In the genomic region with DNA sequence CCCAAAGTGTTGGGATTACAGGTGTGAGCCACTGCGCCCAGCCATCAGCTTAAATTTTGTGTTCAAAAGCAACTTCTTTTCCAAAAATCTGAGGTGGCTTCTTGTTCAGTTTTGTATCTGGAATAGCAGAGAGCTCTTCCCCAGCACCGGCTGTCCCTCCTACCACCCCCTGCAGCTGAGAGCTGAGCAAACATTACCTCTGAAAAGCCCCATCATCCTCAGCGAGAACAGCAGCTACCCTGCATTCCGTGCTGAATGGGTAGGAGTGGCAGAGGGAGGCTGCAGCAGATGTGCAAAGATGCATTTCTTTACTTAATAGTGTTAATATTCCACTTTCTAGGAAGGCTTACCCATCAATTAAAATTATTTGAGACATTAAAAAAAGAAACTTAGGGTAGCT, we compare ENCODE assay signal across 13 cellular contexts. TPM values are rescaled to one million over a fixed set of nuclear protein-coding genes. Genes with fewer than 3 reads are reported as not detected.
DNase-seq lines count a peak whose midpoint lies in the region; ATAC-seq and TF ChIP-seq lines count a peak whose summit lies in the region.
"Had no signal": no experiment of that assay in that cellular context is flagged by ENCODE, and none has a peak within 500 bp of the region (broad histone marks: within the 10 kb centered on the region; RNA-seq: fewer than 3 reads in every experiment).

No MANE protein-coding gene starts in this region.

- TF ChIP-seq EP300 in sigmoid colon (IDR thresholded peaks at IDR 0.05) = no peak

- H3K4me2 ChIP-seq in BLaER1 treated with 17β-estradiol and CSF1 and Interleukin-3, amounts not matched to agents 10 nM and 100 nM = peak overlapping the region in 9 of 11 experiments; percentile 3 to 58 (median 22); a peak in 12 of 22 replicates

- in situ Hi-C loops in HAP-1 (cut with MboI; ENCODE audit: low sequenced_read_pairs) = no loop called here

- WGBS in sigmoid colon, 2 donors = 65 to 83% methylated on average over 4 of the region's 4 CpGs

- H3K27me3 Mint-ChIP-seq in effector memory CD8-positive, alpha-beta T cell = no peaks in the 10 kb centered on the region
- H3K27me3 Mint-ChIP-seq: brain had no signal

- peaks cover 61 to 71% of the 10 kb centered on the region in 2 donors for H3K4me1 Mint-ChIP-seq in effector memory CD8-positive, alpha-beta T cell (ENCODE audit: low read depth in 2 of 2)

- H3K27ac Mint-ChIP-seq in effector memory CD8-positive, alpha-beta T cell = peak overlapping the region; percentile 84 to 89

- H3K36me3 Mint-ChIP-seq in effector memory CD8-positive, alpha-beta T cell (ENCODE audit: insufficient read depth) = peaks cover 55% of the 10 kb centered on the region

- 0 out of 22 replicates have a peak overlapping the region, but pooled peaks of 1 of the 11 experiments have one; percentile 44 for H3K27ac ChIP-seq in BLaER1 treated with 17β-estradiol and CSF1 and Interleukin-3, amounts not matched to agents 10 nM and 100 nM
- no peak overlapping the region for H3K27ac ChIP-seq in sigmoid colon

- H3K9ac ChIP-seq in BLaER1 treated with 17β-estradiol and CSF1 and Interleukin-3, amounts not matched to agents 10 nM and 100 nM = no peak overlapping the region

- no peak overlapping the region for H3K4me3 ChIP-seq in BLaER1 treated with 17β-estradiol and CSF1 and Interleukin-3, amounts not matched to agents 10 nM and 100 nM
- H3K4me3 ChIP-seq in HAP-1 (no peak overlapping the region), sigmoid colon (no peak overlapping the region)

- no peaks in the 10 kb centered on the region for H3K9me3 Mint-ChIP-seq in effector memory CD8-positive, alpha-beta T cell
- H3K9me3 Mint-ChIP-seq: brain had no signal

- TF ChIP-seq CTCF in sigmoid colon (IDR thresholded peaks at IDR 0.05) = no peak

- H3K4me1 ChIP-seq in BLaER1 treated with 17β-estradiol and CSF1 and Interleukin-3, amounts not matched to agents 10 nM and 100 nM = peaks cover 72 to 90% (median 77%) of the 10 kb centered on the region in 10 experiments
- peaks cover 3% of the 10 kb centered on the region; the same call in 1 of the 2 replicates for H3K4me1 ChIP-seq in HAP-1
- no peaks in the 10 kb centered on the region for H3K4me1 ChIP-seq in sigmoid colon

- no peaks in the 10 kb centered on the region for H3K9me3 ChIP-seq in BLaER1 treated with 17β-estradiol and CSF1 and Interleukin-3, amounts not matched to agents 10 nM and 100 nM (replicated peaks in 1 of 11)
- H3K9me3 ChIP-seq in HAP-1 = no peaks in the 10 kb centered on the region
- no peaks in the 10 kb centered on the region for H3K9me3 ChIP-seq in sigmoid colon

- intact Hi-C loops in sigmoid colon (cut with DNase I) = no loop called here

- TF ChIP-seq POLR2A in sigmoid colon (IDR thresholded peaks at IDR 0.05) = no peak

- peaks cover 20 to 57% (median 31%) of the 10 kb centered on the region in 11 experiments; a peak in 19 of 22 replicates for H3K36me3 ChIP-seq in BLaER1 treated with 17β-estradiol and CSF1 and Interleukin-3, amounts not matched to agents 10 nM and 100 nM
- H3K36me3 ChIP-seq in HAP-1 (replicated peaks) = no peaks in the 10 kb centered on the region
- H3K36me3 ChIP-seq in sigmoid colon = peaks cover 0 to 19% (median 7%) of the 10 kb centered on the region in 4 donors

- DNase-seq in DMS53 (lab: John Stamatoyannopoulos, UW) (peak; percentile 62), NCI-H748 (lab: John Stamatoyannopoulos, UW; ENCODE audit: unreplicated experiment) (peak; percentile 49), HAP-1 (ENCODE audit: low spot score in 2 of 2) (no peak), sigmoid colon (no peak)
- no peak for DNase-seq in effector memory CD8-positive, alpha-beta T cell
- DNase-seq: HCEC 1CT; IMR-90; posterior cingulate gyrus; stimulated activated CD4-positive, alpha-beta T cell treated with anti-CD3 and anti-CD28 coated beads, Interleukin-2, amount 100 ng/mL, for 24 hours had no signal

- H3K27me3 ChIP-seq in BLaER1 treated with 17β-estradiol and CSF1 and Interleukin-3, amounts not matched to agents 10 nM and 100 nM = no peaks in the 10 kb centered on the region
- no peaks in the 10 kb centered on the region for H3K27me3 ChIP-seq in HAP-1 (ENCODE audit: low read depth)
- no peaks in the 10 kb centered on the region for H3K27me3 ChIP-seq in sigmoid colon

- H4K20me1 ChIP-seq in BLaER1 treated with 17β-estradiol and CSF1 and Interleukin-3, amounts not matched to agents 10 nM and 100 nM = peaks cover 22 to 92% (median 73%) of the 10 kb centered on the region in 11 experiments

- no peak for ATAC-seq in effector memory CD8-positive, alpha-beta T cell (replicated peaks)
- ATAC-seq in GM18502 (IDR thresholded peaks at IDR 0.05; ENCODE audit: poor library complexity, unreplicated experiment) (no peak), GM19035 (IDR thresholded peaks at IDR 0.05; ENCODE audit: unreplicated experiment) (no peak)

- peak overlapping the region; percentile 69 to 70 for H3K4me3 Mint-ChIP-seq in effector memory CD8-positive, alpha-beta T cell
- H3K4me3 Mint-ChIP-seq: brain had no signal

RNA-seq across cellular contexts. Expression of a gene that starts 31.8 kb away (rescaled TPM):
- 10 to 100 TPM; 28.1 to 40.7 (median 36.3) TPM for total RNA-seq in sigmoid colon
- polyA plus RNA-seq in sigmoid colon = 10 to 100 TPM; 29.1 to 54.2 (median 29.4) TPM

RNA-seq across cellular contexts. Expression of a gene that starts 53.0 kb away (rescaled TPM):
- 1 to 10 TPM; 1.1 to 3.4 (median 1.1) TPM for total RNA-seq in sigmoid colon
- polyA plus RNA-seq in sigmoid colon = 10 to 100 TPM in 1 of 3 donors, 1 to 10 TPM in 2; 2.4 to 19.5 (median 2.8) TPM

RNA-seq across cellular contexts. Expression of a gene that starts 56.9 kb away (rescaled TPM):
- total RNA-seq in sigmoid colon = 1 to 10 TPM; 3.2 to 8.9 (median 4.9) TPM
- polyA plus RNA-seq in sigmoid colon = 1 to 10 TPM in 1 of 3 donors, under 1 TPM in 2; 0.23 to 1.9 (median 0.60) TPM

Comparison
In these comparisons a context has a peak if more than half of its experiments do, and no peak if none do; other contexts are left out.
1. DNase-seq: peak in DMS53 (single experiment) and NCI-H748 (single experiment); none in effector memory CD8-positive, alpha-beta T cell (0 of 3), HAP-1 (0 of 2) and sigmoid colon (single experiment).